In the genomic region with DNA sequence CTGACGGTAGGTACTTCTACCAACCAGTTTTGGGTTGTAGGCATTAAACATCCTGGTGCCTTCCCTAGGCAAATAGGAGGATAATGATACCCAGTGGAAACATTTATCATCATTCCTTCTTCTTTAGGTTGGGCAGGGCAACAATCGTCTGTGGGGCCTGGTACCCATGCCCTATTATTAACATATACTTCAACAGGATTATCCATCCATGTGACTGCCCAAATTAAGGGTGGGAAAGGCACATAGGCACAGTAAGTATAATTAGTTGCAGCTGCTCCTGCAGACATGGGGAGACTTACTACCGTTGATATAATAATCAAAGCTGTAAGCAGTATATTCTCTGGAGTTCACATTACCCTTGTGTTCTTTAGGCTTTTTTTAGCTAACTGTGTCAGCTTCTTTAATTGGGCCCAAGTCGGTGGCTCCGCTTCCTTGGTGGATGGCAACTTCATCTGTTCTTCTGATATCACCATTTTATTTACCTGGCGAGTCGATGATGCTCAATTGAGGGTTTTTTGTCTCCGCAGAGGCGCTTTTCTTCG, we compare ENCODE assay signal across 20 cellular contexts. TPM values are rescaled to one million over a fixed set of nuclear protein-coding genes. Genes with fewer than 3 reads are reported as not detected.
"Had no signal": no experiment of that assay in that cellular context is flagged by ENCODE, and none has a peak within 500 bp of the region (broad histone marks: within the 10 kb centered on the region; RNA-seq: fewer than 3 reads in every experiment).

No MANE protein-coding gene starts in this region.

- H3K27me3 Mint-ChIP-seq: activated T-cell treated with anti-CD3 and anti-CD28 coated beads, Interleukin-2, amount 50 U/mL, for 24 hours; dendritic cell treated with granulocyte-macrophage colony-stimulating factor and Interleukin-4, amounts not matched to agents 40 ng/mL and 50 ng/mL, for 4 days; effector memory CD8-positive, alpha-beta T cell; stimulated activated naive CD8-positive, alpha-beta T cell treated with anti-CD3 and anti-CD28 coated beads, Interleukin-15, amount 100 ng/mL, for 72 hours had no signal

- ATAC-seq: effector memory CD8-positive, alpha-beta T cell; foreskin keratinocyte; left ventricle myocardium superior; stimulated activated naive CD8-positive, alpha-beta T cell treated with anti-CD3 and anti-CD28 coated beads, Interleukin-15, amount 100 ng/mL, for 72 hours; WTC11 had no signal

- H3K4me1 ChIP-seq: breast epithelium, foreskin keratinocyte had no signal

- H3K4me3 ChIP-seq: ascending aorta, breast epithelium, upper lobe of left lung had no signal

- DNase-seq: activated CD4-positive, alpha-beta memory T cell treated with anti-CD3 and anti-CD28 coated beads, Interleukin-2, amount 10 ng/mL, durations not matched to agents 7 days and 5 days; activated CD4-positive, alpha-beta T cell treated with anti-CD3 and anti-CD28 coated beads for 4 hours; activated naive CD4-positive, alpha-beta T cell treated with anti-CD3 and anti-CD28 coated beads, Interleukin-2, amount 10 ng/mL, durations not matched to agents 7 days and 5 days; activated T-cell treated with anti-CD3 and anti-CD28 coated beads, Interleukin-2, amount 50 U/mL, for 24 hours; cerebellar nuclear complex; effector memory CD8-positive, alpha-beta T cell; foreskin keratinocyte; left ventricle myocardium superior; mesenchymal stem cell; stimulated activated CD4-positive, alpha-beta T cell treated with anti-CD3 and anti-CD28 coated beads, Interleukin-1b, Interleukin-23, amount 100 ng/mL, for 48 hours; stimulated activated naive CD8-positive, alpha-beta T cell treated with anti-CD3 and anti-CD28 coated beads, Interleukin-15, amount 100 ng/mL, for 72 hours; upper lobe of left lung had no signal

- H3K9me3 ChIP-seq: ascending aorta, breast epithelium, upper lobe of left lung had no signal

- H3K27ac ChIP-seq: ascending aorta, breast epithelium, foreskin keratinocyte, upper lobe of left lung had no signal

- H3K36me3 ChIP-seq: ascending aorta, breast epithelium, upper lobe of left lung had no signal

- H3K9me3 Mint-ChIP-seq: activated CD4-positive, alpha-beta memory T cell treated with anti-CD3 and anti-CD28 coated beads, Interleukin-2, amount 10 ng/mL, durations not matched to agents 7 days and 5 days; activated naive CD4-positive, alpha-beta T cell treated with anti-CD3 and anti-CD28 coated beads, Interleukin-2, amount 10 ng/mL, durations not matched to agents 7 days and 5 days; activated T-cell treated with anti-CD3 and anti-CD28 coated beads, Interleukin-2, amount 50 U/mL, for 24 hours; dendritic cell treated with granulocyte-macrophage colony-stimulating factor and Interleukin-4, amounts not matched to agents 40 ng/mL and 50 ng/mL, for 4 days; effector memory CD8-positive, alpha-beta T cell; stimulated activated naive CD8-positive, alpha-beta T cell treated with anti-CD3 and anti-CD28 coated beads, Interleukin-15, amount 100 ng/mL, for 72 hours; WTC11 had no signal

- H3K4me3 Mint-ChIP-seq: activated CD4-positive, alpha-beta memory T cell treated with anti-CD3 and anti-CD28 coated beads, Interleukin-2, amount 10 ng/mL, durations not matched to agents 7 days and 5 days; activated naive CD4-positive, alpha-beta T cell treated with anti-CD3 and anti-CD28 coated beads, Interleukin-2, amount 10 ng/mL, durations not matched to agents 7 days and 5 days; activated T-cell treated with anti-CD3 and anti-CD28 coated beads, Interleukin-2, amount 50 U/mL, for 24 hours; dendritic cell treated with granulocyte-macrophage colony-stimulating factor and Interleukin-4, amounts not matched to agents 40 ng/mL and 50 ng/mL, for 4 days; effector memory CD8-positive, alpha-beta T cell; stimulated activated naive CD8-positive, alpha-beta T cell treated with anti-CD3 and anti-CD28 coated beads, Interleukin-15, amount 100 ng/mL, for 72 hours; WTC11 had no signal

- H3K27me3 ChIP-seq: ascending aorta, breast epithelium, foreskin keratinocyte, upper lobe of left lung had no signal

- H3K27ac Mint-ChIP-seq: activated CD4-positive, alpha-beta memory T cell treated with anti-CD3 and anti-CD28 coated beads, Interleukin-2, amount 10 ng/mL, durations not matched to agents 7 days and 5 days; activated naive CD4-positive, alpha-beta T cell treated with anti-CD3 and anti-CD28 coated beads, Interleukin-2, amount 10 ng/mL, durations not matched to agents 7 days and 5 days; activated T-cell treated with anti-CD3 and anti-CD28 coated beads, Interleukin-2, amount 50 U/mL, for 24 hours; dendritic cell treated with granulocyte-macrophage colony-stimulating factor and Interleukin-4, amounts not matched to agents 40 ng/mL and 50 ng/mL, for 4 days; effector memory CD8-positive, alpha-beta T cell; stimulated activated naive CD8-positive, alpha-beta T cell treated with anti-CD3 and anti-CD28 coated beads, Interleukin-15, amount 100 ng/mL, for 72 hours; WTC11 had no signal

- H3K36me3 Mint-ChIP-seq: activated naive CD4-positive, alpha-beta T cell treated with anti-CD3 and anti-CD28 coated beads, Interleukin-2, amount 10 ng/mL, durations not matched to agents 7 days and 5 days; WTC11 had no signal

RNA-seq across cellular contexts. Expression of a gene that starts 19.6 kb away (rescaled TPM):
- total RNA-seq: activated CD4-positive, alpha-beta memory T cell treated with anti-CD3 and anti-CD28 coated beads, Interleukin-2, amount 10 ng/mL, durations not matched to agents 7 days and 5 days; ascending aorta; breast epithelium; foreskin keratinocyte; kidney epithelial cell; left ventricle myocardium superior; osteocyte; temporal lobe; WTC11 had no signal
- polyA plus RNA-seq: foreskin keratinocyte, neural cell had no signal
